In the genomic region with DNA sequence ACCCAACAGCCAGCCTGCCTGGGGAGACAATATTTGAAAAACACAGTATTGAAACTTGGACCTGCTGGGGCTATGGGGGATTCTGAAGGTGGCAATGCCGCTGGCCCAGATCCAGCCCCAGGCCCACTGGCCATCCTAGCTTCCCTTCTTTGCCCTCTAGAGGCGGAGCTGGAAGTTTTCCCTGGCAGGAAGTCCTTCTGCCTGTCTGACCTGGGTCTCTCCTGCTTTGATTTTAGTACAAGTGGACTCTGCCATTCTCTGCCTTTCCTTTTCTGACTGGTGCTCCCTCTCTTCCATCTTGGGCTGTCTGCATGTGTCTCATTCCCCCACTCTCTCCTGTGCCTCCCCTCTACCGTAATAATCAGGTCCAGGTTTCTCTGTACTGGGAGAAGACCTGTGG, we compare ENCODE assay signal across 16 cellular contexts. TPM values are rescaled to one million over a fixed set of nuclear protein-coding genes. Genes with fewer than 3 reads are reported as not detected.
DNase-seq lines count a peak whose midpoint lies in the region; ATAC-seq and TF ChIP-seq lines count a peak whose summit lies in the region.
"Had no signal": no experiment of that assay in that cellular context is flagged by ENCODE, and none has a peak within 500 bp of the region (broad histone marks: within the 10 kb centered on the region; RNA-seq: fewer than 3 reads in every experiment).

No MANE protein-coding gene starts in this region.

- H3K14ac ChIP-seq in neuronal stem cell (ENCODE audit: low read length) = no peak overlapping the region

- H2AFZ ChIP-seq in ACC112 (ENCODE audit: low read length, unreplicated experiment) = no peak overlapping the region
- no peak overlapping the region for H2AFZ ChIP-seq in neuronal stem cell (ENCODE audit: low read length)

- H3K36me3 ChIP-seq in ACC112 (ENCODE audit: insufficient read depth, low read length) (no peaks in the 10 kb centered on the region), Panc1 (ENCODE audit: control insufficient read depth, insufficient read depth, low read length) (no peaks in the 10 kb centered on the region; the same call in 1 of the 2 replicates), neuronal stem cell (replicated peaks in 1 of 2; ENCODE audit: control insufficient read depth in 2 of 2, insufficient read depth in 2 of 2, low read length in 2 of 2) (peaks cover 0 to 39% of the 10 kb centered on the region in 2 donors)

- H4K91ac ChIP-seq in neuronal stem cell (ENCODE audit: low read depth, low read length, poor library complexity) = no peak overlapping the region

- H3K9me3 ChIP-seq in Panc1 (ENCODE audit: control insufficient read depth, insufficient read depth, low read depth, low read length) = no peaks in the 10 kb centered on the region
- H3K9me3 ChIP-seq in neuronal stem cell (replicated peaks in 1 of 2; ENCODE audit: control insufficient read depth in 2 of 2, insufficient read depth in 1 of 2, low read depth in 1 of 2, low read length in 2 of 2) = no peaks in the 10 kb centered on the region

- H3K23ac ChIP-seq in neuronal stem cell (ENCODE audit: low read depth, low read length, poor library complexity) = no peak overlapping the region

- intact Hi-C loops in Panc1 (cut with micrococcal nuclease; ENCODE audit: unreplicated experiment) = no loop called here

- WGBS in neuronal stem cell (ENCODE audit: extremely low coverage in 2 of 2, insufficient read length in 2 of 2, insufficient replicate concordance in 1 of 2), 2 donors = no CpG with 5 or more reads among the region's 3 CpGs

- no peak for TF ChIP-seq CTCF in Panc1 (IDR thresholded peaks at IDR 0.05)

- no peak overlapping the region for H2BK120ac ChIP-seq in neuronal stem cell (ENCODE audit: low read depth, low read length)

- no peaks in the 10 kb centered on the region for H3K9me3 Mint-ChIP-seq in activated naive CD4-positive, alpha-beta T cell treated with anti-CD3 and anti-CD28 coated beads, Interleukin-2, amount 50 U/mL, for 72 hours

- POLR2A ChIA-PET in Panc1 (lab: Charles Lee) = no interaction called here

- BruUV-seq in Panc1 (replicated peaks; lab: Mats Ljungman, UMichigan) = no TSS peak

- no peak overlapping the region for H2BK5ac ChIP-seq in neuronal stem cell (ENCODE audit: low read length)

- H3K27ac ChIP-seq in ACC112 (ENCODE audit: low read depth, low read length) = peak overlapping the region; percentile 2; the same call in 1 of the 2 replicates
- H3K27ac ChIP-seq in Panc1 (ENCODE audit: low read length) = peak overlapping the region; percentile 96
- peak overlapping the region; percentile 94 for H3K27ac ChIP-seq in epithelial cell of prostate
- peak overlapping the region; percentile 18 for H3K27ac ChIP-seq in neuronal stem cell (replicated peaks; ENCODE audit: low read length)

- no peak overlapping the region for H2BK12ac ChIP-seq in neuronal stem cell (ENCODE audit: low read length)

- H3K27me3 ChIP-seq in ACC112 (ENCODE audit: insufficient read depth, low read length) = no peaks in the 10 kb centered on the region
- no peaks in the 10 kb centered on the region for H3K27me3 ChIP-seq in Panc1 (ENCODE audit: control insufficient read depth, insufficient read depth, low read length)
- peaks cover 0 to 84% (median 8%) of the 10 kb centered on the region in 3 experiments for H3K27me3 ChIP-seq in neuronal stem cell (ENCODE audit: control insufficient read depth in 3 of 3, insufficient read depth in 3 of 3, low read depth in 1 of 3, low read length in 3 of 3)

- H3K4ac ChIP-seq in neuronal stem cell (ENCODE audit: low read length) = no peak overlapping the region

- peaks cover 19% of the 10 kb centered on the region for H3K79me2 ChIP-seq in ACC112 (ENCODE audit: control insufficient read depth, insufficient read depth, low read length, unreplicated experiment)

- H3K36me3 Mint-ChIP-seq in activated naive CD4-positive, alpha-beta T cell treated with anti-CD3 and anti-CD28 coated beads, Interleukin-2, amount 50 U/mL, for 72 hours = no peaks in the 10 kb centered on the region

- DNase-seq in Panc1 (ENCODE audit: low read depth, low spot score) = no peak
- no peak for DNase-seq in epithelial cell of prostate (ENCODE audit: low read depth, low spot score)
- DNase-seq in neuronal stem cell (ENCODE audit: low spot score) = no peak
- DNase-seq in HT-29 (ENCODE audit: low spot score) = no peak
- DNase-seq in activated naive CD4-positive, alpha-beta T cell treated with anti-CD3 and anti-CD28 coated beads, Interleukin-2, amount 50 U/mL, for 72 hours (ENCODE audit: low spot score in 2 of 2) = no peak
- DNase-seq: activated CD8-positive, alpha-beta memory T cell treated with anti-CD3 and anti-CD28 coated beads, Interleukin-2, amount 50 U/mL, for 4 hours; activated naive CD4-positive, alpha-beta T cell treated with anti-CD3 and anti-CD28 coated beads, Interleukin-2, amount 50 U/mL, for 16 hours; NCI-H2081; posterior cingulate gyrus; T-helper 17 cell had no signal

- no peak overlapping the region for H3K9ac ChIP-seq in neuronal stem cell (ENCODE audit: low read depth, low read length, poor library complexity)

- in situ Hi-C loops in Panc1 (cut with HindIII; ENCODE audit: low pct_unique_long_range_greater_than_20kb, low sequenced_read_pairs) = no loop called here

- no peak overlapping the region for H2AK5ac ChIP-seq in neuronal stem cell (ENCODE audit: low read depth, low read length)

- no peak overlapping the region for H3K4me2 ChIP-seq in neuronal stem cell (ENCODE audit: insufficient read depth, low read length, poor library complexity, severe bottlenecking)

- H4K8ac ChIP-seq in neuronal stem cell (ENCODE audit: low read depth, low read length) = peak overlapping the region; percentile 7

- no peak overlapping the region for H3K18ac ChIP-seq in neuronal stem cell (ENCODE audit: low read length)

- H3K4me1 ChIP-seq in ACC112 (ENCODE audit: control insufficient read depth, insufficient read depth, low read length, unreplicated experiment) (peaks cover 70% of the 10 kb centered on the region), Panc1 (ENCODE audit: control insufficient read depth, insufficient read depth, low read length) (peaks cover 69% of the 10 kb centered on the region), neuronal stem cell (ENCODE audit: control insufficient read depth in 2 of 2, insufficient read depth in 1 of 2, low read depth in 1 of 2, low read length in 2 of 2) (peaks cover 10 to 26% of the 10 kb centered on the region in 2 donors)

- H3K4me3 ChIP-seq in ACC112 (ENCODE audit: low read depth, low read length) (no peak overlapping the region), Panc1 (ENCODE audit: low read depth in 2 of 2, low read length in 2 of 2) (no peak overlapping the region), neuronal stem cell (ENCODE audit: low read length in 2 of 2) (no peak overlapping the region)

- peaks cover 36% of the 10 kb centered on the region for H3K79me1 ChIP-seq in neuronal stem cell (ENCODE audit: low read depth, low read length)

- no peak overlapping the region for H3K27ac Mint-ChIP-seq in activated naive CD4-positive, alpha-beta T cell treated with anti-CD3 and anti-CD28 coated beads, Interleukin-2, amount 50 U/mL, for 72 hours
- H3K27ac Mint-ChIP-seq: T-helper 17 cell had no signal

- CTCF ChIA-PET in Panc1 (lab: Charles Lee) = no interaction called here

- ATAC-seq in Panc1 (no peak), GM18907 (IDR thresholded peaks at IDR 0.05; ENCODE audit: unreplicated experiment) (no peak), HG02870 (IDR thresholded peaks at IDR 0.05; ENCODE audit: unreplicated experiment) (no peak)
- no peak for ATAC-seq in activated naive CD4-positive, alpha-beta T cell treated with anti-CD3 and anti-CD28 coated beads, Interleukin-2, amount 50 U/mL, for 72 hours
- ATAC-seq: T-helper 17 cell had no signal

- H2BK15ac ChIP-seq in neuronal stem cell (ENCODE audit: low read length) = no peak overlapping the region

RNA-seq across cellular contexts. Expression of a gene that starts 3.6 kb away (rescaled TPM):
- 69.6 TPM for total RNA-seq in Panc1 (2021; ENCODE audit: unreplicated experiment)
- 104 TPM for polyA plus RNA-seq in Panc1 (2012; ENCODE audit: insufficient read length)
- polyA plus RNA-seq in neuronal stem cell (2013, experiment 1 of 2) = 68.0 TPM
- polyA plus RNA-seq in neuronal stem cell (2013, experiment 2 of 2) = 67.2 TPM
- total RNA-seq in HT-29 (2014; rRNA removed; shearing (Covaris generic)) = 14.6 and 16.5 TPM in 2 replicates
- total RNA-seq in activated naive CD4-positive, alpha-beta T cell treated with anti-CD3 and anti-CD28 coated beads, Interleukin-2, amount 50 U/mL, for 72 hours = under 1 TPM; 0.32 to 0.54 TPM

RNA-seq across cellular contexts. Expression of a gene that starts 32.7 kb away (rescaled TPM):
- not detected for total RNA-seq in Panc1 (2021; ENCODE audit: unreplicated experiment)
- not detected for polyA plus RNA-seq in Panc1 (2012; ENCODE audit: insufficient read length)
- 0.03 TPM for polyA plus RNA-seq in neuronal stem cell (2013, experiment 1 of 2)
- 0.04 TPM for polyA plus RNA-seq in neuronal stem cell (2013, experiment 2 of 2)
- 0.18 TPM in 1 of 2 replicates, not detected in the other for total RNA-seq in HT-29 (2014; rRNA removed; shearing (Covaris generic))
- total RNA-seq in activated naive CD4-positive, alpha-beta T cell treated with anti-CD3 and anti-CD28 coated beads, Interleukin-2, amount 50 U/mL, for 72 hours = not detected
- total RNA-seq: glomerular endothelial cell, HT1080, temporal lobe had no signal

RNA-seq across cellular contexts. Expression of a gene that starts 46.3 kb away (rescaled TPM):
- total RNA-seq in Panc1 (2021; ENCODE audit: unreplicated experiment) = 6.0 TPM
- 10.6 TPM for polyA plus RNA-seq in Panc1 (2012; ENCODE audit: insufficient read length)
- polyA plus RNA-seq in neuronal stem cell (2013, experiment 1 of 2) = 3.5 TPM
- 3.2 TPM for polyA plus RNA-seq in neuronal stem cell (2013, experiment 2 of 2)
- total RNA-seq in HT-29 (2014; rRNA removed; shearing (Covaris generic)) = 0.70 TPM in 1 of 2 replicates, not detected in the other
- total RNA-seq in activated naive CD4-positive, alpha-beta T cell treated with anti-CD3 and anti-CD28 coated beads, Interleukin-2, amount 50 U/mL, for 72 hours = not detected
- total RNA-seq: glomerular endothelial cell, HT1080 had no signal

Comparison
In these comparisons a context has a peak if more than half of its experiments do, and no peak if none do; other contexts are left out.
1. H3K27ac ChIP-seq: peak in every context shown above with its lines; median percentile 96 in Panc1; 94 in epithelial cell of prostate; 18 in neuronal stem cell; 2 in ACC112.
2. RNA of a gene that starts 3.6 kb away (total RNA-seq): 69.6 TPM in Panc1 (single experiment) and 14.6 to 16.5 TPM in HT-29; 0.32 to 0.54 TPM in activated naive CD4-positive, alpha-beta T cell treated with anti-CD3 and anti-CD28 coated beads, Interleukin-2, amount 50 U/mL, for 72 hours; every median in the first group is over 10 times any median in the second.